Comparison of ENCODE assay signal across 1 cellular context in genomic region chr11:6619021-6619745, GRCh38.
A peak's percentile ranks its signal among the peaks of the same experiment; 100 is the strongest.
TF ChIP-seq lines count a peak whose summit lies in the region.

Gene TPP1 (minus strand): TSS chr11:6619422. CDS start chr11:6619400, 22 bp downstream.

TF ChIP-seq in HepG2, 621 proteins besides CTCF, POLR2A, EP300 and RAD21 (continued from another document and continues in another):
- TF ChIP-seq ELF3 (CRISPR knock-in tag; IDR thresholded peaks at IDR 0.05) (0 out of 2 replicates have a peak, but pooled peaks have one; percentile 32), GABPA (IDR thresholded peaks at IDR 0.05; ENCODE audit: low read depth, low read length) (no peak), GABPA (CRISPR knock-in tag; IDR thresholded peaks at IDR 0.05; ENCODE audit: low read depth) (peak; percentile 30; the same call in 1 of the 2 replicates), ARID4A (CRISPR knock-in tag; IDR thresholded peaks at IDR 0.05; ENCODE audit: borderline replicate concordance) (peak; percentile 79; the same call in 1 of the 2 replicates), MIXL1 (CRISPR knock-in tag; IDR thresholded peaks at IDR 0.05) (0 out of 2 replicates have a peak, but pooled peaks have one; percentile 32), ZNF891 (CRISPR knock-in tag; IDR thresholded peaks at IDR 0.05) (no peak), CHD4 (IDR thresholded peaks at IDR 0.05; ENCODE audit: borderline replicate concordance, low read length) (no peak), ERF (CRISPR knock-in tag; IDR thresholded peaks at IDR 0.05) (peak; percentile 62; the same call in 1 of the 2 replicates), NFIB (CRISPR knock-in tag; IDR thresholded peaks at IDR 0.05; ENCODE audit: borderline replicate concordance) (no peak), ARNT2 (CRISPR knock-in tag; IDR thresholded peaks at IDR 0.05; ENCODE audit: low read depth) (0 out of 2 replicates have a peak, but pooled peaks have one; percentile 35), ZNF777 (CRISPR knock-in tag; IDR thresholded peaks at IDR 0.05) (peak; percentile 30; the same call in 1 of the 2 replicates), ATAD3A (CRISPR knock-in tag; IDR thresholded peaks at IDR 0.05) (no peak), KAT7 (CRISPR knock-in tag; IDR thresholded peaks at IDR 0.05; ENCODE audit: borderline replicate concordance) (peak; percentile 62; the same call in 1 of the 2 replicates), ISL2 (CRISPR knock-in tag; IDR thresholded peaks at IDR 0.05) (peak; percentile 62), CREM (IDR thresholded peaks at IDR 0.05) (peak; percentile 96), CREM (CRISPR knock-in tag; IDR thresholded peaks at IDR 0.05) (peak; percentile 52; the same call in 1 of the 2 replicates), BRD4 (CRISPR knock-in tag; IDR thresholded peaks at IDR 0.05) (0 out of 2 replicates have a peak, but pooled peaks have one; percentile 38), ZNF33A (CRISPR knock-in tag; IDR thresholded peaks at IDR 0.05; ENCODE audit: borderline replicate concordance) (no peak), ZFP41 (CRISPR knock-in tag; IDR thresholded peaks at IDR 0.05; ENCODE audit: borderline replicate concordance) (no peak), YEATS4 (CRISPR knock-in tag; IDR thresholded peaks at IDR 0.05; ENCODE audit: borderline replicate concordance) (peak; percentile 65), NFKBIZ (CRISPR knock-in tag; IDR thresholded peaks at IDR 0.05) (peak; percentile 60; the same call in 1 of the 2 replicates), PHB2 (IDR thresholded peaks at IDR 0.05; ENCODE audit: partially characterized antibody) (no peak), ZNF207 (IDR thresholded peaks at IDR 0.05; ENCODE audit: borderline replicate concordance) (no peak), GATAD2A (CRISPR knock-in tag; IDR thresholded peaks at IDR 0.05) (peak; percentile 68), ZNF17 (CRISPR knock-in tag; IDR thresholded peaks at IDR 0.05) (no peak), SRY (CRISPR knock-in tag; IDR thresholded peaks at IDR 0.05) (no peak), RFX5 (IDR thresholded peaks at IDR 0.05; ENCODE audit: low read depth, low read length) (peak; percentile 100), ZNF275 (CRISPR knock-in tag; IDR thresholded peaks at IDR 0.05; ENCODE audit: borderline replicate concordance) (0 out of 2 replicates have a peak, but pooled peaks have one; percentile 70), HMGXB4 (CRISPR knock-in tag; IDR thresholded peaks at IDR 0.05; ENCODE audit: borderline replicate concordance in 1 of 2, low read depth in 1 of 2) (peak; percentile 42 to 63; a peak in 3 of 4 replicates), ZFP90 (CRISPR knock-in tag; IDR thresholded peaks at IDR 0.05; ENCODE audit: borderline replicate concordance) (peak; percentile 70; the same call in 1 of the 2 replicates), HNF1B (CRISPR knock-in tag; IDR thresholded peaks at IDR 0.05) (0 out of 2 replicates have a peak, but pooled peaks have one; percentile 30), SOX13 (IDR thresholded peaks at IDR 0.05) (no peak), SOX13 (CRISPR knock-in tag; conservative IDR thresholded peaks at IDR 0.05 in 1 of 2, IDR thresholded peaks at IDR 0.05 in 1 of 2) (0 out of 4 replicates have a peak, but pooled peaks of 1 of the 2 experiments have one; percentile 11), NR2F6 (IDR thresholded peaks at IDR 0.05) (no peak), NR2F6 (CRISPR knock-in tag; IDR thresholded peaks at IDR 0.05) (peak; percentile 27; the same call in 1 of the 2 replicates), NR2F2 (IDR thresholded peaks at IDR 0.05; ENCODE audit: borderline replicate concordance, low read depth) (peak; percentile 32; the same call in 1 of the 2 replicates), ZNF205 (CRISPR knock-in tag; IDR thresholded peaks at IDR 0.05) (peak; percentile 67; the same call in 1 of the 2 replicates), TCF7 (IDR thresholded peaks at IDR 0.05; ENCODE audit: low read depth) (no peak), ZNF878 (CRISPR knock-in tag; IDR thresholded peaks at IDR 0.05) (no peak), FOSL2 (CRISPR knock-in tag; IDR thresholded peaks at IDR 0.05) (peak; percentile 54), PBX2 (CRISPR knock-in tag; IDR thresholded peaks at IDR 0.05) (no peak)
- TF ChIP-seq, protein P1, sequence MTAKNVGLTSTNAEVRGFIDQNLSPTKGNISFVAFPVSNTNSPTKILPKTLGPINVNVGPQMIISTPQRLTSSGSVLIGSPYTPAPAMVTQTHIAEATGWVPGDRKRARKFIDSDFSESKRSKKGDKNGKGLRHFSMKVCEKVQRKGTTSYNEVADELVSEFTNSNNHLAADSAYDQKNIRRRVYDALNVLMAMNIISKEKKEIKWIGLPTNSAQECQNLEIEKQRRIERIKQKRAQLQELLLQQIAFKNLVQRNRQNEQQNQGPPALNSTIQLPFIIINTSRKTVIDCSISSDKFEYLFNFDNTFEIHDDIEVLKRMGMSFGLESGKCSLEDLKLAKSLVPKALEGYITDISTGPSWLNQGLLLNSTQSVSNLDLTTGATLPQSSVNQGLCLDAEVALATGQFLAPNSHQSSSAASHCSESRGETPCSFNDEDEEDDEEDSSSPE (CRISPR knock-in tag; IDR thresholded peaks at IDR 0.05): peak; percentile 36; the same call in 1 of the 2 replicates
- TF ChIP-seq, protein P2, sequence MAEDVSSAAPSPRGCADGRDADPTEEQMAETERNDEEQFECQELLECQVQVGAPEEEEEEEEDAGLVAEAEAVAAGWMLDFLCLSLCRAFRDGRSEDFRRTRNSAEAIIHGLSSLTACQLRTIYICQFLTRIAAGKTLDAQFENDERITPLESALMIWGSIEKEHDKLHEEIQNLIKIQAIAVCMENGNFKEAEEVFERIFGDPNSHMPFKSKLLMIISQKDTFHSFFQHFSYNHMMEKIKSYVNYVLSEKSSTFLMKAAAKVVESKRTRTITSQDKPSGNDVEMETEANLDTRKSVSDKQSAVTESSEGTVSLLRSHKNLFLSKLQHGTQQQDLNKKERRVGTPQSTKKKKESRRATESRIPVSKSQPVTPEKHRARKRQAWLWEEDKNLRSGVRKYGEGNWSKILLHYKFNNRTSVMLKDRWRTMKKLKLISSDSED (CRISPR knock-in tag; IDR thresholded peaks at IDR 0.05): no peak
- TF ChIP-seq, protein P3, sequence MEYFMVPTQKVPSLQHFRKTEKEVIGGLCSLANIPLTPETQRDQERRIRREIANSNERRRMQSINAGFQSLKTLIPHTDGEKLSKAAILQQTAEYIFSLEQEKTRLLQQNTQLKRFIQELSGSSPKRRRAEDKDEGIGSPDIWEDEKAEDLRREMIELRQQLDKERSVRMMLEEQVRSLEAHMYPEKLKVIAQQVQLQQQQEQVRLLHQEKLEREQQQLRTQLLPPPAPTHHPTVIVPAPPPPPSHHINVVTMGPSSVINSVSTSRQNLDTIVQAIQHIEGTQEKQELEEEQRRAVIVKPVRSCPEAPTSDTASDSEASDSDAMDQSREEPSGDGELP (IDR thresholded peaks at IDR 0.05; ENCODE audit: borderline replicate concordance, low read depth): peak; percentile 44; the same call in 1 of the 2 replicates
- TF ChIP-seq, protein P4, sequence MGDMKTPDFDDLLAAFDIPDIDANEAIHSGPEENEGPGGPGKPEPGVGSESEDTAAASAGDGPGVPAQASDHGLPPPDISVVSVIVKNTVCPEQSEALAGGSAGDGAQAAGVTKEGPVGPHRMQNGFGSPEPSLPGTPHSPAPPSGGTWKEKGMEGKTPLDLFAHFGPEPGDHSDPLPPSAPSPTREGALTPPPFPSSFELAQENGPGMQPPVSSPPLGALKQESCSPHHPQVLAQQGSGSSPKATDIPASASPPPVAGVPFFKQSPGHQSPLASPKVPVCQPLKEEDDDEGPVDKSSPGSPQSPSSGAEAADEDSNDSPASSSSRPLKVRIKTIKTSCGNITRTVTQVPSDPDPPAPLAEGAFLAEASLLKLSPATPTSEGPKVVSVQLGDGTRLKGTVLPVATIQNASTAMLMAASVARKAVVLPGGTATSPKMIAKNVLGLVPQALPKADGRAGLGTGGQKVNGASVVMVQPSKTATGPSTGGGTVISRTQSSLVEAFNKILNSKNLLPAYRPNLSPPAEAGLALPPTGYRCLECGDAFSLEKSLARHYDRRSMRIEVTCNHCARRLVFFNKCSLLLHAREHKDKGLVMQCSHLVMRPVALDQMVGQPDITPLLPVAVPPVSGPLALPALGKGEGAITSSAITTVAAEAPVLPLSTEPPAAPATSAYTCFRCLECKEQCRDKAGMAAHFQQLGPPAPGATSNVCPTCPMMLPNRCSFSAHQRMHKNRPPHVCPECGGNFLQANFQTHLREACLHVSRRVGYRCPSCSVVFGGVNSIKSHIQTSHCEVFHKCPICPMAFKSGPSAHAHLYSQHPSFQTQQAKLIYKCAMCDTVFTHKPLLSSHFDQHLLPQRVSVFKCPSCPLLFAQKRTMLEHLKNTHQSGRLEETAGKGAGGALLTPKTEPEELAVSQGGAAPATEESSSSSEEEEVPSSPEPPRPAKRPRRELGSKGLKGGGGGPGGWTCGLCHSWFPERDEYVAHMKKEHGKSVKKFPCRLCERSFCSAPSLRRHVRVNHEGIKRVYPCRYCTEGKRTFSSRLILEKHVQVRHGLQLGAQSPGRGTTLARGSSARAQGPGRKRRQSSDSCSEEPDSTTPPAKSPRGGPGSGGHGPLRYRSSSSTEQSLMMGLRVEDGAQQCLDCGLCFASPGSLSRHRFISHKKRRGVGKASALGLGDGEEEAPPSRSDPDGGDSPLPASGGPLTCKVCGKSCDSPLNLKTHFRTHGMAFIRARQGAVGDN (CRISPR knock-in tag; IDR thresholded peaks at IDR 0.05): peak; percentile 71
